In genomic region chr4:99817310-99817885, GRCh38 we compare ENCODE assay signal across 9 cellular contexts. TPM values are rescaled to one million over a fixed set of nuclear protein-coding genes. Genes with fewer than 3 reads are reported as not detected.
DNase-seq lines count a peak whose midpoint lies in the region; ATAC-seq and TF ChIP-seq lines count a peak whose summit lies in the region.
"Had no signal": no experiment of that assay in that cellular context is flagged by ENCODE, and none has a peak within 500 bp of the region (broad histone marks: within the 10 kb centered on the region; RNA-seq: fewer than 3 reads in every experiment).

No MANE protein-coding gene starts in this region.

- POLR2A ChIA-PET in RWPE1 (lab: Yijun Ruan, JAX; ENCODE audit: low non-redundant PET), result no interaction called here

- H3K9ac ChIP-seq in mucosa of rectum (ENCODE audit: low read depth in 1 of 2, low read length in 2 of 2), result peak overlapping the region; percentile 32 to 52

- H3K9me3 ChIP-seq in mucosa of rectum (ENCODE audit: control insufficient read depth in 2 of 2, low read length in 2 of 2), result no peaks in the 10 kb centered on the region
- no peaks in the 10 kb centered on the region for H3K9me3 ChIP-seq in tibial artery

- DNase-seq in RWPE1 (ENCODE audit: low spot score), result peak; percentile 41
- no peak for DNase-seq in tibial artery
- DNase-seq in GOT3 (lab: John Stamatoyannopoulos, UW), result no peak
- no peak for DNase-seq in dermis blood vessel endothelial cell
- DNase-seq in superior temporal gyrus (ENCODE audit: extremely low spot score), result no peak

- CTCF ChIA-PET in RWPE1 (lab: Yijun Ruan, JAX), result interaction anchor here (1.3 kb wide), 1 partner anchor 9 kb away, joined by 3 read pairs; no protein-coding TSS in a partner anchor

- TF ChIP-seq CTCF in RWPE1 (conservative IDR thresholded peaks at IDR 0.05; ENCODE audit: low read depth) (no peak), tibial artery (IDR thresholded peaks at IDR 0.05) (no peak)

- H3K4me1 ChIP-seq in mucosa of rectum (ENCODE audit: control insufficient read depth in 2 of 2, insufficient read depth in 2 of 2, low read length in 2 of 2), result peaks cover 13 to 14% of the 10 kb centered on the region in 2 donors
- no peaks in the 10 kb centered on the region for H3K4me1 ChIP-seq in tibial artery

- H3K4me3 ChIP-seq in mucosa of rectum (ENCODE audit: low read length in 2 of 2) (peak overlapping the region; percentile 61 to 76), tibial artery (peak overlapping the region in 1 of 2 donors; percentile 8)
- H3K4me3 ChIP-seq: GM23338 had no signal

- H3K27me3 ChIP-seq in mucosa of rectum (ENCODE audit: control insufficient read depth in 2 of 2, insufficient read depth in 2 of 2, low read length in 2 of 2), result no peaks in the 10 kb centered on the region
- no peaks in the 10 kb centered on the region for H3K27me3 ChIP-seq in tibial artery

- H3K27ac ChIP-seq in RWPE1 (no peak overlapping the region), mucosa of rectum (ENCODE audit: low read depth in 2 of 2, low read length in 2 of 2) (peak overlapping the region in 1 of 2 donors; percentile 84), tibial artery (no peak overlapping the region)

- H3K36me3 ChIP-seq in mucosa of rectum (ENCODE audit: control insufficient read depth in 2 of 2, insufficient read depth in 2 of 2, low read length in 2 of 2) (no peaks in the 10 kb centered on the region), tibial artery (no peaks in the 10 kb centered on the region)

- intact Hi-C loops in tibial artery (cut with DNase I; ENCODE audit: low total_unique reads), result no loop called here

- peak; percentile 23 for ATAC-seq in GM18502 (IDR thresholded peaks at IDR 0.05; ENCODE audit: poor library complexity, unreplicated experiment)
- ATAC-seq in HG02588 (IDR thresholded peaks at IDR 0.05; ENCODE audit: unreplicated experiment), result peak; percentile 25
- ATAC-seq: GM23338 had no signal

RNA-seq across cellular contexts. Expression of gene DAPP1, which starts 0.8 kb away (rescaled TPM):
- not detected in 2 replicates for total RNA-seq in dermis blood vessel endothelial cell
- total RNA-seq: GM23338 had no signal
